ENCODE assay signal across 4 cellular contexts in genomic region chr6:74840953-74841352, GRCh38.
"Had no signal": no experiment of that assay in that cellular context is flagged by ENCODE, and none has a peak within 500 bp of the region (broad histone marks: within the 10 kb centered on the region; RNA-seq: fewer than 3 reads in every experiment).

No MANE protein-coding gene starts in this region.

- H3K27ac ChIP-seq: HL-60, KMS-11 had no signal

- ATAC-seq: HepG2, K562 had no signal

- H3K4me3 ChIP-seq: K562 had no signal
